Comparison of ENCODE assay signal across 32 cellular contexts in the genomic region with DNA sequence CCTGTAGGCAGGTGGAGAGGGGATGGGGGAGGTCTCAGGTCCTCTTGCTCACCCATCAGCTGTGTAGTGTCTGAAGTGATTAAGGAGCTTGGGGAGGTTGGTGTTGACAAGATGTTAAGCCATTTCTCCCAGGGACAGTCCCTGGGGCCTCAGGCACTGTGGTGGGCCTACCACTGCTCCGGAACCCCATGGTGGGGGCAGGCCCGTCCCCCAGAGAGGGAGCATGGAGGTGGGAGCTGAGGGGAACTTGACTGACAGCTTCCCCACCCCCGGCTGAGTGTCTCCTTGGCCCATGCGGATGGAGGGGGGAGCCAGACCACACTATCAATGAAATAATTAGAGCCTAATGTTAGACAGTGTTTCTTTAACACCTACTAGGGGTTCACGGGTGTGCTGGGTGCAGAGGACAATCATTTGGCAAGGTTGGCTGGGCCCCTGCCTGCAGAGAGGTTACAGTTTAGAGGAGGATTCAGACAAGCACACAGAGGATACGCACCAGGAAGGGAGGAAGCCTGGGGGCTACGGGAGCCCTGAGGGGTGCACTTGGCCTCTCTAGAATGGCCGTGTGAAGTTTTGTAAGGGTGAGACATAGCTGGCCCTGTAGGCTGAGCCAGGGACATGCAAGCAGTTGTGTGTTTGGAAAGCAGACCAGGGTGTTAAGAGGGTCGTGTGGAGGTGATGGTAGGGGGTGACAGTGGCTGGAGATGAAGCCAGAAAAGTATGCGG. TPM values are rescaled to one million over a fixed set of nuclear protein-coding genes. Genes with fewer than 3 reads are reported as not detected.
DNase-seq lines count a peak whose midpoint lies in the region; ATAC-seq and TF ChIP-seq lines count a peak whose summit lies in the region.
"Had no signal": no experiment of that assay in that cellular context is flagged by ENCODE, and none has a peak within 500 bp of the region (broad histone marks: within the 10 kb centered on the region; RNA-seq: fewer than 3 reads in every experiment).

No MANE protein-coding gene starts in this region.

- intact Hi-C loops in esophagus squamous epithelium (cut with DNase I), result no loop called here
- intact Hi-C loops in sigmoid colon (cut with DNase I), result loop anchor here (5.0 kb wide), 1 partner anchor 116 kb away; no protein-coding TSS in a partner anchor

- TF ChIP-seq EP300 in sigmoid colon (IDR thresholded peaks at IDR 0.05), result no peak

- H3K36me3 Mint-ChIP-seq in activated naive CD4-positive, alpha-beta T cell treated with anti-CD3 and anti-CD28 coated beads, Interleukin-2, amount 50 U/mL, for 24 hours, result no peaks in the 10 kb centered on the region
- no peaks in the 10 kb centered on the region for H3K36me3 Mint-ChIP-seq in activated naive CD4-positive, alpha-beta T cell treated with anti-CD3 and anti-CD28 coated beads, Interleukin-2, amount 50 U/mL, for 72 hours
- H3K36me3 Mint-ChIP-seq in HFFc6 (ENCODE audit: low read depth), result no peaks in the 10 kb centered on the region
- H3K36me3 Mint-ChIP-seq: immature natural killer cell had no signal

- no peak for ATAC-seq in activated naive CD4-positive, alpha-beta T cell treated with anti-CD3 and anti-CD28 coated beads, Interleukin-2, amount 50 U/mL, for 72 hours
- no peak for ATAC-seq in HG03025 (IDR thresholded peaks at IDR 0.05; ENCODE audit: low FRiP score, unreplicated experiment)
- ATAC-seq: activated naive CD8-positive, alpha-beta T cell treated with anti-CD3 and anti-CD28 coated beads, Interleukin-2, amount 50 U/mL, for 24 hours; body of pancreas; K562 had no signal

- H3K27me3 Mint-ChIP-seq in activated naive CD4-positive, alpha-beta T cell treated with anti-CD3 and anti-CD28 coated beads, Interleukin-2, amount 50 U/mL, for 24 hours, result no peaks in the 10 kb centered on the region
- H3K27me3 Mint-ChIP-seq in HFFc6 (ENCODE audit: insufficient read depth), result peaks cover 2% of the 10 kb centered on the region; the same call in 1 of the 2 replicates

- H3K4me1 Mint-ChIP-seq in activated naive CD4-positive, alpha-beta T cell treated with anti-CD3 and anti-CD28 coated beads, Interleukin-2, amount 50 U/mL, for 24 hours, result no peaks in the 10 kb centered on the region
- peaks cover 74% of the 10 kb centered on the region for H3K4me1 Mint-ChIP-seq in HFFc6 (ENCODE audit: low read depth)
- H3K4me1 Mint-ChIP-seq: activated naive CD8-positive, alpha-beta T cell treated with anti-CD3 and anti-CD28 coated beads, Interleukin-2, amount 50 U/mL, for 24 hours; immature natural killer cell had no signal

- H3K9me3 Mint-ChIP-seq in activated naive CD4-positive, alpha-beta T cell treated with anti-CD3 and anti-CD28 coated beads, Interleukin-2, amount 50 U/mL, for 24 hours, result no peaks in the 10 kb centered on the region
- H3K9me3 Mint-ChIP-seq in activated naive CD4-positive, alpha-beta T cell treated with anti-CD3 and anti-CD28 coated beads, Interleukin-2, amount 50 U/mL, for 72 hours, result no peaks in the 10 kb centered on the region
- no peaks in the 10 kb centered on the region for H3K9me3 Mint-ChIP-seq in HFFc6
- H3K9me3 Mint-ChIP-seq: activated naive CD8-positive, alpha-beta T cell treated with anti-CD3 and anti-CD28 coated beads, Interleukin-2, amount 50 U/mL, for 24 hours; activated T-helper 2 cell treated with anti-CD3 and anti-CD28 coated beads, Interferon-gamma antibody, Interleukin-2, Interleukin-4, amounts not matched to agents 10 μg/mL and 5 μg/mL and 100 μg/mL, durations not matched to agents 14 hours and 24 hours and 36 hours; immature natural killer cell; nephron progenitor cell had no signal

- no peak overlapping the region for H3K4me3 Mint-ChIP-seq in activated naive CD4-positive, alpha-beta T cell treated with anti-CD3 and anti-CD28 coated beads, Interleukin-2, amount 50 U/mL, for 24 hours
- no peak overlapping the region for H3K4me3 Mint-ChIP-seq in HFFc6
- H3K4me3 Mint-ChIP-seq: activated naive CD8-positive, alpha-beta T cell treated with anti-CD3 and anti-CD28 coated beads, Interleukin-2, amount 50 U/mL, for 24 hours; immature natural killer cell; nephron progenitor cell had no signal

- DNase-seq in activated naive CD4-positive, alpha-beta T cell treated with anti-CD3 and anti-CD28 coated beads, Interleukin-2, amount 50 U/mL, for 72 hours (ENCODE audit: low spot score in 2 of 2), result no peak
- no peak for DNase-seq in HFFc6
- no peak for DNase-seq in esophagus squamous epithelium (lab: John Stamatoyannopoulos, UW)
- peak; percentile 61 for DNase-seq in sigmoid colon
- DNase-seq in LoVo (ENCODE audit: low spot score), result no peak
- DNase-seq in activated CD8-positive, alpha-beta memory T cell treated with anti-CD3 and anti-CD28 coated beads, Interleukin-2, amount 50 U/mL, for 48 hours, result no peak
- DNase-seq: activated CD4-positive, alpha-beta T cell treated with anti-CD3 and anti-CD28 coated beads, Interleukin-2, amount 50 U/mL, for 1 hour; activated CD8-positive, alpha-beta memory T cell treated with anti-CD3 and anti-CD28 coated beads, Interleukin-2, amount 50 U/mL, for 4 hours; activated naive CD8-positive, alpha-beta T cell treated with anti-CD3 and anti-CD28 coated beads, Interleukin-2, amount 50 U/mL, for 24 hours; COR-L47; DMS79 treated with DMSO at 0.1 percent for 48 hours; effector memory CD4-positive, alpha-beta T cell; hippocampal formation; immature natural killer cell; MM.1S; NCI-H1417 treated with DMSO at 0.1 percent for 48 hours; NCI-H510A treated with DMSO at 0.1 percent for 48 hours; nephron progenitor cell; NK-92 treated with Interleukin-12 subunit alpha and Interleukin-12 subunit beta, amount 100 ng/mL, for 24 hours; T-helper 2 cell had no signal

- H3K4me3 ChIP-seq in esophagus squamous epithelium (no peak overlapping the region), sigmoid colon (no peak overlapping the region)
- H3K4me3 ChIP-seq: body of pancreas, esophagus muscularis mucosa, gastroesophageal sphincter, K562, Peyer's patch, SK-N-MC, upper lobe of left lung had no signal

- no peaks in the 10 kb centered on the region for H3K9me3 ChIP-seq in esophagus squamous epithelium
- H3K9me3 ChIP-seq in sigmoid colon, result no peaks in the 10 kb centered on the region
- H3K9me3 ChIP-seq: body of pancreas, esophagus muscularis mucosa, gastroesophageal sphincter, Peyer's patch, upper lobe of left lung had no signal

- H3K27ac ChIP-seq in esophagus squamous epithelium (peak overlapping the region; percentile 35 to 44 (median 37)), sigmoid colon (no peak overlapping the region)
- H3K27ac ChIP-seq: body of pancreas, esophagus muscularis mucosa, gastroesophageal sphincter, Peyer's patch, SK-N-MC, upper lobe of left lung had no signal

- TF ChIP-seq POLR2A in esophagus squamous epithelium (IDR thresholded peaks at IDR 0.05) (no peak), sigmoid colon (IDR thresholded peaks at IDR 0.05) (no peak)

- H3K27me3 ChIP-seq in esophagus squamous epithelium (peaks cover 0 to 12% (median 0%) of the 10 kb centered on the region in 4 donors), sigmoid colon (peaks cover 0 to 2% (median 0%) of the 10 kb centered on the region in 3 donors)
- H3K27me3 ChIP-seq: body of pancreas, esophagus muscularis mucosa, Peyer's patch, upper lobe of left lung had no signal

- WGBS in esophagus squamous epithelium, 2 donors, result 71 to 81% methylated on average over 5 to 8 of the region's 10 CpGs
- 80% methylated on average over 10 of the region's 10 CpGs for WGBS in sigmoid colon, 2 donors

- H3K27ac Mint-ChIP-seq in activated naive CD4-positive, alpha-beta T cell treated with anti-CD3 and anti-CD28 coated beads, Interleukin-2, amount 50 U/mL, for 24 hours, result peak overlapping the region; percentile 60
- H3K27ac Mint-ChIP-seq in activated naive CD4-positive, alpha-beta T cell treated with anti-CD3 and anti-CD28 coated beads, Interleukin-2, amount 50 U/mL, for 72 hours, result peak overlapping the region in 1 of 2 donors; percentile 2
- H3K27ac Mint-ChIP-seq in HFFc6, result peak overlapping the region; percentile 64
- H3K27ac Mint-ChIP-seq: activated naive CD8-positive, alpha-beta T cell treated with anti-CD3 and anti-CD28 coated beads, Interleukin-2, amount 50 U/mL, for 24 hours; activated T-helper 2 cell treated with anti-CD3 and anti-CD28 coated beads, Interferon-gamma antibody, Interleukin-2, Interleukin-4, amounts not matched to agents 10 μg/mL and 5 μg/mL and 100 μg/mL, durations not matched to agents 14 hours and 24 hours and 36 hours; immature natural killer cell; nephron progenitor cell; progenitor cell of endocrine pancreas had no signal

- TF ChIP-seq CTCF in HFFc6 (IDR thresholded peaks at IDR 0.05), result no peak
- no peak for TF ChIP-seq CTCF in esophagus squamous epithelium (IDR thresholded peaks at IDR 0.05)
- TF ChIP-seq CTCF in sigmoid colon (IDR thresholded peaks at IDR 0.05), result no peak

- no peaks in the 10 kb centered on the region for H3K36me3 ChIP-seq in esophagus squamous epithelium
- no peaks in the 10 kb centered on the region for H3K36me3 ChIP-seq in sigmoid colon
- H3K36me3 ChIP-seq: esophagus muscularis mucosa, gastroesophageal sphincter, Peyer's patch, upper lobe of left lung had no signal

- H3K4me1 ChIP-seq in esophagus squamous epithelium (peaks cover 28 to 85% (median 33%) of the 10 kb centered on the region in 3 donors), sigmoid colon (peaks cover 0 to 12% (median 3%) of the 10 kb centered on the region in 4 donors)

RNA-seq across cellular contexts. Expression of gene KRT80, which starts 19.3 kb away (rescaled TPM):
- total RNA-seq in activated naive CD4-positive, alpha-beta T cell treated with anti-CD3 and anti-CD28 coated beads, Interleukin-2, amount 50 U/mL, for 72 hours, result not detected
- 1 to 10 TPM; 2.3 to 3.7 (median 2.8) TPM for total RNA-seq in HFFc6 (2021; fragmentation: NEBNext Ultra II Directional; extraction: Animal tissue kit (Norgen Biotek cat#: 25700))
- 10 to 100 TPM; 11.4 to 39.6 (median 16.5) TPM for total RNA-seq in esophagus squamous epithelium
- total RNA-seq in sigmoid colon, result not detected
- under 1 TPM in 2 of 3 donors, not detected in 1; under 0.01 to 0.34 TPM for polyA plus RNA-seq in sigmoid colon
- total RNA-seq: activated T-helper 2 cell treated with anti-CD3 and anti-CD28 coated beads, Interferon-gamma antibody, Interleukin-2, Interleukin-4, amounts not matched to agents 10 μg/mL and 5 μg/mL and 100 μg/mL, durations not matched to agents 14 hours and 24 hours and 36 hours; K562; mononuclear cell had no signal
- polyA plus RNA-seq: immature natural killer cell, K562 had no signal

RNA-seq across cellular contexts. Expression of gene KRT7, which starts 22.0 kb away (rescaled TPM):
- 1 to 10 TPM in 1 of 2 donors, under 1 TPM in 1; 0.36 to 8.0 TPM for total RNA-seq in activated naive CD4-positive, alpha-beta T cell treated with anti-CD3 and anti-CD28 coated beads, Interleukin-2, amount 50 U/mL, for 72 hours
- total RNA-seq in HFFc6 (2021; fragmentation: NEBNext Ultra II Directional; extraction: Animal tissue kit (Norgen Biotek cat#: 25700)), result 100 to 1,000 TPM in 2 of 6 experiments, 10 to 100 TPM in 4; 62.7 to 379 (median 67.5) TPM
- 100 to 1,000 TPM in 1 of 4 donors, 10 to 100 TPM in 3; 18.7 to 118 (median 64.4) TPM for total RNA-seq in esophagus squamous epithelium
- total RNA-seq in sigmoid colon, result 1 to 10 TPM in 1 of 4 donors, under 1 TPM in 1, not detected in 2; 0.27 to 3.2 TPM
- 10 to 100 TPM in 1 of 3 donors, 1 to 10 TPM in 2; 1.2 to 12.0 (median 2.4) TPM for polyA plus RNA-seq in sigmoid colon
- total RNA-seq: mononuclear cell had no signal
- polyA plus RNA-seq: immature natural killer cell, K562 had no signal

Comparison
In these comparisons a context has a peak if more than half of its experiments do, and no peak if none do; other contexts are left out.
1. H3K27ac ChIP-seq: peak in esophagus squamous epithelium (4 of 4); none in sigmoid colon (0 of 4).